5 cellular contexts compared by ENCODE assay signal in the genomic region with DNA sequence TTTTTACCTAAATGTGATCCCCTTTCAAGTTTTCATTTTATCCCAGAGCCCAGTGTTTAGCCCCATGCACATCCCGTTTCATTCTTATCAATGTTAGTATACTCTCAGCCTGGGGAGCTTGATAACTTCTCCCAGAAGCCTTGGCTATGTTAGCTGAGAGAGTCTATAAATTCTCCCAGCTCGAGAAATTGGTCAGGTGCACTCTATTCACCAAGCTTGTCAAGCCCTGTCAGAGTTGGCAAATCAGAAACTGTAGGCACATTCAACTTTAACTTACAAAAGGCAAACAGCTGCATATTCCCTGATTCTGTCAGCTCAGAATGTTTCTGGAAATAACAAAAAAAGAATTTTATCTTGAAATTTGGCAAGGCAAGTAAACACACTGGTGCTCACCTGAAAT.
"Had no signal": no experiment of that assay in that cellular context is flagged by ENCODE, and none has a peak within 500 bp of the region (broad histone marks: within the 10 kb centered on the region; RNA-seq: fewer than 3 reads in every experiment).

No MANE protein-coding gene starts in this region.

- H3K36me3 Mint-ChIP-seq: IgD-negative memory B cell had no signal

- H3K4me3 ChIP-seq: GM23338, HAP-1 had no signal

- H3K27me3 Mint-ChIP-seq: IgD-negative memory B cell had no signal

- H3K4me1 Mint-ChIP-seq: GM23338, IgD-negative memory B cell had no signal

- DNase-seq: HFFc6, KBM-7 had no signal

- H3K27ac Mint-ChIP-seq: GM23338, HFFc6, IgD-negative memory B cell had no signal

- H3K4me3 Mint-ChIP-seq: GM23338, HFFc6, IgD-negative memory B cell had no signal

- H3K36me3 ChIP-seq: HAP-1 had no signal
